Comparison of ENCODE assay signal across 16 cellular contexts in the genomic region with DNA sequence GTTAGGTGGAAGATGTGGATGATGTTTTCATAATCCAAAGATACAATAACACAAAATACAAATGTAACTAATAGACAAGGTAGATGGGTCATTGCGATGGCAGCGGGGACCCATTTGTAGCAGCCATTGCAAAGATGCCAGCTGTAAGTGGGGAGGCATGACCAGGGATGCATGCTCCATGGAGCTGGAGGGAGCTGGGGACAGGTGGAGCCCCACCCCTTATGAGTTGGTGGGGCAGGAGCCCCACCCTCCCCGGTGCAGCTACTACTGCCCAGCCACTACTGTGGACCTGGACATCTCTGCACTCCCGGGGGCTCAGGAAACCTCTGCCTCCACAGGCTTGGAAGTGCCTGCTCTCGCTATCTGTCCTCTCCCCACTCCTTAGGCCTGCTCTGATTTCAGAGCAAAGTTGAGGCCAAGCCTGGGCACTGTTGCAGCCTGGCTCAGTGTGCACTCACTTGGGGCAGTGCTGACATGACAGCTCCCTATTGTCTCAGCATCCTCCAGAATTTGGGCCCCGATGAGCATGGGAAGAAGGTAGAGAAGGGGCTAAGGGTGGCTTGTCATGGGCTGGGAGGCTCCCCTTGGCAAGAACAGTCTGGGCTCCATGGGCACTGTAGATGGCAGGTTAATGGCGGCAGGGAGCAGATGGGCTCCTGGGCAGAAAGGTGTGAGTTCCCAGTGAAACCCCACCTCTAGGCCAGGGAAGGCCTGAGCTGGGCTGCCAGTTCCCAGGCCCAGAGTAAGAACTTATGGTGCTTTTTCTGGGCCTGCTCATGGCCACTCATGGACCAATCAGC.
DNase-seq lines count a peak whose midpoint lies in the region; ATAC-seq, FAIRE-seq and TF ChIP-seq lines count a peak whose summit lies in the region.
"Had no signal": no experiment of that assay in that cellular context is flagged by ENCODE, and none has a peak within 500 bp of the region (broad histone marks: within the 10 kb centered on the region; RNA-seq: fewer than 3 reads in every experiment).

No MANE protein-coding gene starts in this region.

- no peak overlapping the region for H3K27ac ChIP-seq in lower lobe of right lung
- H3K27ac ChIP-seq: 22Rv1 had no signal

- no peaks in the 10 kb centered on the region for H3K36me3 ChIP-seq in lower lobe of right lung

- no peak overlapping the region for H3K4me3 ChIP-seq in lower lobe of right lung

- H3K36me3 Mint-ChIP-seq in activated T-cell treated with anti-CD3 and anti-CD28 coated beads, Interleukin-2, amount 50 U/mL, for 24 hours (ENCODE audit: low read depth), result no peaks in the 10 kb centered on the region
- H3K36me3 Mint-ChIP-seq: CD14-positive monocyte; CD8-positive, alpha-beta T cell had no signal

- no peaks in the 10 kb centered on the region for H3K27me3 ChIP-seq in lower lobe of right lung (ENCODE audit: low read depth)

- H3K9me3 ChIP-seq in lower lobe of right lung, result no peaks in the 10 kb centered on the region
- H3K9me3 ChIP-seq: Caco-2 had no signal

- intact Hi-C loops in lower lobe of right lung (cut with DNase I), result no loop called here

- peaks cover 5% of the 10 kb centered on the region for H3K9me3 Mint-ChIP-seq in activated T-cell treated with anti-CD3 and anti-CD28 coated beads, Interleukin-2, amount 50 U/mL, for 24 hours

- H3K4me1 Mint-ChIP-seq in activated T-cell treated with anti-CD3 and anti-CD28 coated beads, Interleukin-2, amount 50 U/mL, for 24 hours (ENCODE audit: low read depth), result no peaks in the 10 kb centered on the region
- H3K4me1 Mint-ChIP-seq: CD14-positive monocyte had no signal

- no peaks in the 10 kb centered on the region for H3K4me1 ChIP-seq in lower lobe of right lung
- H3K4me1 ChIP-seq: Caco-2 had no signal

- H3K27me3 Mint-ChIP-seq in activated T-cell treated with anti-CD3 and anti-CD28 coated beads, Interleukin-2, amount 50 U/mL, for 24 hours, result no peaks in the 10 kb centered on the region

- DNase-seq in UCSD-AML1 (lab: John Stamatoyannopoulos, UW; ENCODE audit: unreplicated experiment) (peak; percentile 4), lower lobe of right lung (no peak), omental fat pad (ENCODE audit: low spot score) (no peak), COLO829 (ENCODE audit: low spot score) (no peak), GM12892 (ENCODE audit: insufficient read length) (no peak)
- DNase-seq in stimulated activated naive CD8-positive, alpha-beta T cell treated with anti-CD3 and anti-CD28 coated beads, Interleukin-15, Interleukin-2, amounts not matched to agents 100 U/mL and 50 U/mL, for 24 hours, result no peak
- no peak for DNase-seq in activated T-cell treated with anti-CD3 and anti-CD28 coated beads, Interleukin-2, amount 50 U/mL, for 24 hours
- DNase-seq: Caco-2, DND-41, GDM1 had no signal

- ATAC-seq in lower lobe of right lung (peak; percentile 16 to 57), omental fat pad (ENCODE audit: low FRiP score) (peak; percentile 39), GM18502 (IDR thresholded peaks at IDR 0.05; ENCODE audit: poor library complexity, unreplicated experiment) (no peak)
- peak; percentile 36 for ATAC-seq in stimulated activated naive CD8-positive, alpha-beta T cell treated with anti-CD3 and anti-CD28 coated beads, Interleukin-15, Interleukin-2, amounts not matched to agents 100 U/mL and 50 U/mL, for 24 hours
- ATAC-seq: CD8-positive, alpha-beta T cell; HCT116 had no signal

- no peak for FAIRE-seq in GM12892 (lab: Jason Lieb, UNC)
- FAIRE-seq: H54 had no signal

- no peak for TF ChIP-seq POLR2A in GM12892 (IDR thresholded peaks at IDR 0.05; ENCODE audit: low read depth, low read length)

- H3K4me3 Mint-ChIP-seq in activated T-cell treated with anti-CD3 and anti-CD28 coated beads, Interleukin-2, amount 50 U/mL, for 24 hours, result no peak overlapping the region
- H3K4me3 Mint-ChIP-seq: CD14-positive monocyte; CD8-positive, alpha-beta T cell had no signal

- H3K27ac Mint-ChIP-seq in activated T-cell treated with anti-CD3 and anti-CD28 coated beads, Interleukin-2, amount 50 U/mL, for 24 hours, result no peak overlapping the region
- H3K27ac Mint-ChIP-seq: CD8-positive, alpha-beta T cell had no signal

- TF ChIP-seq CTCF in lower lobe of right lung (IDR thresholded peaks at IDR 0.05), result no peak
- TF ChIP-seq CTCF in omental fat pad (IDR thresholded peaks at IDR 0.05), result no peak
